In genomic region chr13:99432637-99433542, GRCh38 we compare ENCODE assay signal across 8 cellular contexts.
DNase-seq lines count a peak whose midpoint lies in the region; ATAC-seq and TF ChIP-seq lines count a peak whose summit lies in the region.

No MANE protein-coding gene starts in this region.

- no peak overlapping the region for H3K14ac ChIP-seq in H9 (ENCODE audit: insufficient read depth, low read length)

- POLR2A ChIA-PET in naive thymus-derived CD4-positive, alpha-beta T cell (lab: Charles Lee): interaction anchor here (1.1 to 5.3 kb wide), 10 partner anchors 8 to 162 kb away, joined by 3 to 84 read pairs (median 18); no protein-coding TSS in a partner anchor

- no peaks in the 10 kb centered on the region for H3K79me1 ChIP-seq in H9 (ENCODE audit: insufficient read depth, low read depth, low read length, poor library complexity, severe bottlenecking)

- peak; percentile 61 for DNase-seq in GM04503 (ENCODE audit: low read depth)
- DNase-seq in H9: peak; percentile 81
- peak; percentile 87 for DNase-seq in MV-4-11 (lab: John Stamatoyannopoulos, UW)
- DNase-seq in activated CD8-positive, alpha-beta memory T cell treated with anti-CD3 and anti-CD28 coated beads for 24 hours: peak; percentile 90
- peak; percentile 50 to 96 (median 66) for DNase-seq in naive thymus-derived CD4-positive, alpha-beta T cell
- DNase-seq in BE2C: no peak

- H3K79me2 ChIP-seq in H9 (ENCODE audit: insufficient read depth, low read length): no peaks in the 10 kb centered on the region

- H3K56ac ChIP-seq in H9 (ENCODE audit: insufficient read length, low read depth, low read length): no peak overlapping the region

- no peaks in the 10 kb centered on the region for H3K9me3 ChIP-seq in H9 (ENCODE audit: control insufficient read depth, low read depth, low read length)
- H3K9me3 ChIP-seq in endocrine pancreas (ENCODE audit: control insufficient read depth, low read length): no peaks in the 10 kb centered on the region
- H3K9me3 ChIP-seq in naive thymus-derived CD4-positive, alpha-beta T cell (ENCODE audit: control insufficient read depth in 2 of 3, low read length in 3 of 3): no peaks in the 10 kb centered on the region
- no peaks in the 10 kb centered on the region for H3K9me3 ChIP-seq in BE2C

- no peak overlapping the region for H3K27ac ChIP-seq in H9 (ENCODE audit: insufficient read length, low read depth, low read length)
- H3K27ac ChIP-seq in naive thymus-derived CD4-positive, alpha-beta T cell (ENCODE audit: low read depth, low read length): peak overlapping the region; percentile 83

- peak overlapping the region in 1 of 2 experiments; percentile 53; a peak in 2 of 5 replicates for H3K4me3 Mint-ChIP-seq in H9
- peak overlapping the region; percentile 75 to 92 (median 84) for H3K4me3 Mint-ChIP-seq in naive thymus-derived CD4-positive, alpha-beta T cell
- peak overlapping the region; percentile 62 for H3K4me3 Mint-ChIP-seq in stimulated activated memory B cell treated with anti-CD40 and anti-IgM and Interleukin-4, amounts not matched to agents 10 μg/mL and 1 μg/mL and 100 μg/mL, for 72 hours

- no peak overlapping the region for H4K5ac ChIP-seq in H9 (ENCODE audit: insufficient read length, low read depth, low read length)

- H3K4me3 ChIP-seq in endocrine pancreas (ENCODE audit: control insufficient read depth, insufficient read depth, low read length): peak overlapping the region; percentile 15
- H3K4me3 ChIP-seq in naive thymus-derived CD4-positive, alpha-beta T cell (ENCODE audit: low read length): peak overlapping the region; percentile 32
- no peak overlapping the region for H3K4me3 ChIP-seq in BE2C (ENCODE audit: low read depth, low read length)

- no peak overlapping the region for H3K18ac ChIP-seq in H9 (ENCODE audit: insufficient read length, low read depth, low read length)

- H3K9ac ChIP-seq in H9 (ENCODE audit: extremely low read depth, insufficient read length, low read length) (no peak overlapping the region), endocrine pancreas (ENCODE audit: control insufficient read depth, insufficient read depth, low read length) (no peak overlapping the region)

- H3K4me1 Mint-ChIP-seq in H9: peaks cover 24 to 25% of the 10 kb centered on the region in 2 experiments
- peaks cover 36 to 77% (median 66%) of the 10 kb centered on the region in 7 donors for H3K4me1 Mint-ChIP-seq in naive thymus-derived CD4-positive, alpha-beta T cell
- H3K4me1 Mint-ChIP-seq in stimulated activated memory B cell treated with anti-CD40 and anti-IgM and Interleukin-4, amounts not matched to agents 10 μg/mL and 1 μg/mL and 100 μg/mL, for 72 hours: peaks cover 82% of the 10 kb centered on the region

- H2BK20ac ChIP-seq in H9 (ENCODE audit: low read depth, low read length, poor library complexity, severe bottlenecking): no peak overlapping the region

- no peak overlapping the region for H2BK120ac ChIP-seq in H9 (ENCODE audit: low read depth, low read length, poor library complexity, severe bottlenecking)

- TF ChIP-seq CTCF in H9 (conservative IDR thresholded peaks at IDR 0.05): no peak
- no peak for TF ChIP-seq CTCF in BE2C (IDR thresholded peaks at IDR 0.05; ENCODE audit: low read depth, low read length)

- H3K27me3 ChIP-seq in H9 (ENCODE audit: insufficient read depth, low read length): no peaks in the 10 kb centered on the region
- no peaks in the 10 kb centered on the region for H3K27me3 ChIP-seq in endocrine pancreas (ENCODE audit: control insufficient read depth, insufficient read depth, low read length)
- H3K27me3 ChIP-seq in naive thymus-derived CD4-positive, alpha-beta T cell (ENCODE audit: control insufficient read depth in 2 of 2, insufficient read depth in 2 of 2, low read length in 2 of 2): no peaks in the 10 kb centered on the region
- H3K27me3 ChIP-seq in BE2C: peaks cover 3% of the 10 kb centered on the region; the same call in 1 of the 2 replicates

- no peaks in the 10 kb centered on the region for H3K36me3 ChIP-seq in endocrine pancreas (ENCODE audit: control insufficient read depth, insufficient read depth, low read length)
- no peaks in the 10 kb centered on the region for H3K36me3 ChIP-seq in naive thymus-derived CD4-positive, alpha-beta T cell (ENCODE audit: control insufficient read depth in 2 of 3, insufficient read depth in 3 of 3, low read length in 3 of 3)
- H3K36me3 ChIP-seq in BE2C: no peaks in the 10 kb centered on the region

- CTCF ChIA-PET in naive thymus-derived CD4-positive, alpha-beta T cell (lab: Charles Lee): interaction anchor here (0.7 to 8.7 kb wide), 7 partner anchors 14 to 256 kb away, joined by 3 to 258 read pairs (median 35); no protein-coding TSS in a partner anchor

- H4K8ac ChIP-seq in H9 (replicated peaks; ENCODE audit: insufficient read length, low read depth, low read length): no peak overlapping the region

- no peak overlapping the region for H2BK5ac ChIP-seq in H9 (ENCODE audit: insufficient read length, low read length)

- WGBS in H9 (ENCODE audit: extremely low coverage, insufficient read length, low lambda C conversion rate): no CpG with 5 or more reads among the region's 23 CpGs

- H3K23me2 ChIP-seq in H9 (ENCODE audit: insufficient read length, low read depth, low read length, poor library complexity, severe bottlenecking): no peaks in the 10 kb centered on the region

- no peak overlapping the region for H2BK12ac ChIP-seq in H9 (ENCODE audit: insufficient read length, low read depth, low read length)

- H2AK5ac ChIP-seq in H9 (ENCODE audit: insufficient read length, low read length): no peak overlapping the region

- H3K4me2 ChIP-seq in H9 (ENCODE audit: insufficient read depth, insufficient read length, low read length): peak overlapping the region; percentile 1

- H3K27me3 Mint-ChIP-seq in H9 (ENCODE audit: low read depth): peaks cover 15% of the 10 kb centered on the region
- peaks cover 0 to 2% (median 0%) of the 10 kb centered on the region in 5 donors for H3K27me3 Mint-ChIP-seq in naive thymus-derived CD4-positive, alpha-beta T cell
- H3K27me3 Mint-ChIP-seq in stimulated activated memory B cell treated with anti-CD40 and anti-IgM and Interleukin-4, amounts not matched to agents 10 μg/mL and 1 μg/mL and 100 μg/mL, for 72 hours: no peaks in the 10 kb centered on the region

- H3K23ac ChIP-seq in H9 (ENCODE audit: insufficient read length, low read depth, low read length): no peak overlapping the region

- peaks cover 0 to 3% (median 0%) of the 10 kb centered on the region in 3 experiments; a peak in 1 of 7 replicates for H3K36me3 Mint-ChIP-seq in H9 (ENCODE audit: insufficient read depth in 1 of 3, low read depth in 3 of 3)
- peaks cover 0 to 3% (median 0%) of the 10 kb centered on the region in 5 donors for H3K36me3 Mint-ChIP-seq in naive thymus-derived CD4-positive, alpha-beta T cell
- H3K36me3 Mint-ChIP-seq in stimulated activated memory B cell treated with anti-CD40 and anti-IgM and Interleukin-4, amounts not matched to agents 10 μg/mL and 1 μg/mL and 100 μg/mL, for 72 hours: no peaks in the 10 kb centered on the region

- peak; percentile 63 for ATAC-seq in naive thymus-derived CD4-positive, alpha-beta T cell
- peak; percentile 71 for ATAC-seq in stimulated activated memory B cell treated with anti-CD40 and anti-IgM and Interleukin-4, amounts not matched to agents 10 μg/mL and 1 μg/mL and 100 μg/mL, for 72 hours

- intact Hi-C loops in naive thymus-derived CD4-positive, alpha-beta T cell (cut with micrococcal nuclease): loop anchor here in 1 of 2 donors (5.0 kb wide), 1 partner anchor 346 kb away; no protein-coding TSS in a partner anchor

- H4K91ac ChIP-seq in H9 (ENCODE audit: insufficient read length, low read depth, low read length): no peak overlapping the region

- H3K4ac ChIP-seq in H9 (ENCODE audit: low read depth, low read length): no peak overlapping the region

- no peak overlapping the region for H2BK15ac ChIP-seq in H9 (ENCODE audit: low read depth, low read length)

- peak overlapping the region in 2 of 3 experiments; percentile 36 to 62; a peak in 2 of 7 replicates for H3K27ac Mint-ChIP-seq in H9
- H3K27ac Mint-ChIP-seq in naive thymus-derived CD4-positive, alpha-beta T cell: peak overlapping the region; percentile 85 to 98 (median 92)
- H3K27ac Mint-ChIP-seq in stimulated activated memory B cell treated with anti-CD40 and anti-IgM and Interleukin-4, amounts not matched to agents 10 μg/mL and 1 μg/mL and 100 μg/mL, for 72 hours: peak overlapping the region; percentile 93

- H2AFZ ChIP-seq in H9 (ENCODE audit: low read length): no peak overlapping the region

- H3T11ph ChIP-seq in H9 (ENCODE audit: low read length): no peak overlapping the region

- no peaks in the 10 kb centered on the region for H4K20me1 ChIP-seq in H9 (ENCODE audit: control insufficient read depth, insufficient read depth, insufficient read length)

- peaks cover 0 to 3% of the 10 kb centered on the region in 2 experiments; a peak in 1 of 5 replicates for H3K9me3 Mint-ChIP-seq in H9
- H3K9me3 Mint-ChIP-seq in naive thymus-derived CD4-positive, alpha-beta T cell: peaks cover 0 to 3% (median 0%) of the 10 kb centered on the region in 11 donors
- peaks cover 3% of the 10 kb centered on the region for H3K9me3 Mint-ChIP-seq in stimulated activated memory B cell treated with anti-CD40 and anti-IgM and Interleukin-4, amounts not matched to agents 10 μg/mL and 1 μg/mL and 100 μg/mL, for 72 hours

- peaks cover 2% of the 10 kb centered on the region; the same call in 1 of the 2 replicates for H3K4me1 ChIP-seq in H9 (ENCODE audit: insufficient read depth, low read length)
- H3K4me1 ChIP-seq in endocrine pancreas (ENCODE audit: control insufficient read depth, insufficient read depth, low read length): no peaks in the 10 kb centered on the region
- peaks cover 44 to 48% of the 10 kb centered on the region in 2 donors for H3K4me1 ChIP-seq in naive thymus-derived CD4-positive, alpha-beta T cell (ENCODE audit: control insufficient read depth in 2 of 2, insufficient read depth in 2 of 2, low read length in 2 of 2)
- no peaks in the 10 kb centered on the region for H3K4me1 ChIP-seq in BE2C
